In the genomic region with DNA sequence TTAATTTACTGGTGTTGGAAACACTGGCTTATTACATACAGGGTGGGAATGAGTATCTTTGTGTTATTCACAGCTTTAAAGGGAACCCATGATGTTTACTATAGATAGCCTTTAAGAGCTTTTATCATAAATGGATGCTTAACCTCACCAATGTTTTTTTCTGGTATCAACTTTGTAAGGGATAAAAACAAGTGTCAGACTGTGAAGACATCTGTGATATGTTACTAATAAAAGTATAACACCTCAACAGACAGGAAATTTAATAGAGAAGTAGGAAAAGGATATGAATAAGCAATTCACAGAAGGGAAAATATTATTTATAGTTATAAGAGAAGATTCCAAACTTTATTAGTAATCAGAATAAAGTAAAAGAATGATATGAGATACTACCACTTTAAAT, we compare ENCODE assay signal across 13 cellular contexts.
"Had no signal": no experiment of that assay in that cellular context is flagged by ENCODE, and none has a peak within 500 bp of the region (broad histone marks: within the 10 kb centered on the region; RNA-seq: fewer than 3 reads in every experiment).

No MANE protein-coding gene starts in this region.

- H3K4me3 Mint-ChIP-seq: T-helper 2 cell treated with Interferon-gamma antibody and Interleukin-4, amounts not matched to agents 5 μg/mL and 100 μg/mL, for 36 hours had no signal

- H3K27ac Mint-ChIP-seq: T-helper 2 cell treated with Interferon-gamma antibody and Interleukin-4, amounts not matched to agents 5 μg/mL and 100 μg/mL, for 36 hours had no signal

- H3K9me3 Mint-ChIP-seq: T-helper 2 cell treated with Interferon-gamma antibody and Interleukin-4, amounts not matched to agents 5 μg/mL and 100 μg/mL, for 36 hours had no signal

- H3K27ac ChIP-seq: hepatocyte, neutrophil, right atrium auricular region, upper lobe of left lung had no signal

- H3K9me3 ChIP-seq: neutrophil, right atrium auricular region, upper lobe of left lung had no signal

- H3K27me3 ChIP-seq: hepatocyte, neutrophil, right atrium auricular region, upper lobe of left lung had no signal

- DNase-seq: activated CD4-positive, alpha-beta T cell treated with anti-CD3 and anti-CD28 coated beads for 1 hour; activated gamma-delta T cell treated with Interleukin-2 at 50 U/mL for 16 hours; central memory CD4-positive, alpha-beta T cell; erythroblast; kidney glomerular epithelial cell; posterior cingulate gyrus; SIG-M5; stimulated activated CD4-positive, alpha-beta T cell treated with anti-CD3 and anti-CD28 coated beads, Interleukin-4, amount 100 ng/mL, for 4 hours; upper lobe of left lung had no signal
